In the genomic region with DNA sequence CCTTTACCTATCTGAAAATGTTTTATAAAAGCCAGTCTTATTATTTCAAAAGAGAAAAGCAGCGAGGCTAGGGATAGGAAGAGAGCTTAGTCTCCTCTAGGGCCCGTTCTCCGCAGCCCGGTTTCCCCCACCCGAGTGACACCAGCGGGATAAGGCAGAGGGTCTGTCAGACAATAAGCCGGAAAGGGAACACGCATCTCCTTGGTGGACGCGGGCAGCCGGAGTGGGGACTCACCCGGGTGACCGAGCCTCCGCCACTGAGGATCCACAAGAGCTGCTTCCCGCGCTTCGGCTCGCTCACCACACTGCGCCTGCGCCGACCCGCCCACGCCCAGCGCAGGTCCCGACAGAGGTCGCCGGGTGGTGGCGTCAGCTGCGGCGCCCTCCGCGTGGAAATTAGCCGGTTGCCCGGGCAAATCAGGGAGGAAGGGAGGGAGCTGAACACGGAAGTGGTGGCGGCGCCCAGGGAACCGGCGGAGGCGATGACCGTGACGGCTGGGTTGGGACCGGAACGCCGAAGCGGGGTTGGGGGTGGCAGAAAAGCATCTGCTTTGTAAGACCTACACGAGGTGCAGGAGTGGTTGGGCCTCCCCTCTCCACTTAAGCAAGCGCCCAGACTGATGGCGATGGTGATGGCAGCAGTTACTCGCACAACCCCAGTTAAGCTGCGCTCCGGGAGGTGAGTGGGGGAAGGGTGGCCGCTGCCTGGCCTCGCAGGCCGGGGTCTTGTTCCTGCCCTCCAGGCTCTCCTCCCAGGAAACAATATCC, we compare ENCODE assay signal across 1 cellular context.
A peak's percentile ranks its signal among the peaks of the same experiment; 100 is the strongest.
TF ChIP-seq lines count a peak whose summit lies in the region.

A gene with protein sequence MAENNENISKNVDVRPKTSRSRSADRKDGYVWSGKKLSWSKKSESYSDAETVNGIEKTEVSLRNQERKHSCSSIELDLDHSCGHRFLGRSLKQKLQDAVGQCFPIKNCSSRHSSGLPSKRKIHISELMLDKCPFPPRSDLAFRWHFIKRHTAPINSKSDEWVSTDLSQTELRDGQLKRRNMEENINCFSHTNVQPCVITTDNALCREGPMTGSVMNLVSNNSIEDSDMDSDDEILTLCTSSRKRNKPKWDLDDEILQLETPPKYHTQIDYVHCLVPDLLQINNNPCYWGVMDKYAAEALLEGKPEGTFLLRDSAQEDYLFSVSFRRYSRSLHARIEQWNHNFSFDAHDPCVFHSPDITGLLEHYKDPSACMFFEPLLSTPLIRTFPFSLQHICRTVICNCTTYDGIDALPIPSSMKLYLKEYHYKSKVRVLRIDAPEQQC (plus strand): TSS at position 444 of the 768 bp plus-strand sequence. CDS start 15,806 bp downstream, outside the sequence.
A gene with protein sequence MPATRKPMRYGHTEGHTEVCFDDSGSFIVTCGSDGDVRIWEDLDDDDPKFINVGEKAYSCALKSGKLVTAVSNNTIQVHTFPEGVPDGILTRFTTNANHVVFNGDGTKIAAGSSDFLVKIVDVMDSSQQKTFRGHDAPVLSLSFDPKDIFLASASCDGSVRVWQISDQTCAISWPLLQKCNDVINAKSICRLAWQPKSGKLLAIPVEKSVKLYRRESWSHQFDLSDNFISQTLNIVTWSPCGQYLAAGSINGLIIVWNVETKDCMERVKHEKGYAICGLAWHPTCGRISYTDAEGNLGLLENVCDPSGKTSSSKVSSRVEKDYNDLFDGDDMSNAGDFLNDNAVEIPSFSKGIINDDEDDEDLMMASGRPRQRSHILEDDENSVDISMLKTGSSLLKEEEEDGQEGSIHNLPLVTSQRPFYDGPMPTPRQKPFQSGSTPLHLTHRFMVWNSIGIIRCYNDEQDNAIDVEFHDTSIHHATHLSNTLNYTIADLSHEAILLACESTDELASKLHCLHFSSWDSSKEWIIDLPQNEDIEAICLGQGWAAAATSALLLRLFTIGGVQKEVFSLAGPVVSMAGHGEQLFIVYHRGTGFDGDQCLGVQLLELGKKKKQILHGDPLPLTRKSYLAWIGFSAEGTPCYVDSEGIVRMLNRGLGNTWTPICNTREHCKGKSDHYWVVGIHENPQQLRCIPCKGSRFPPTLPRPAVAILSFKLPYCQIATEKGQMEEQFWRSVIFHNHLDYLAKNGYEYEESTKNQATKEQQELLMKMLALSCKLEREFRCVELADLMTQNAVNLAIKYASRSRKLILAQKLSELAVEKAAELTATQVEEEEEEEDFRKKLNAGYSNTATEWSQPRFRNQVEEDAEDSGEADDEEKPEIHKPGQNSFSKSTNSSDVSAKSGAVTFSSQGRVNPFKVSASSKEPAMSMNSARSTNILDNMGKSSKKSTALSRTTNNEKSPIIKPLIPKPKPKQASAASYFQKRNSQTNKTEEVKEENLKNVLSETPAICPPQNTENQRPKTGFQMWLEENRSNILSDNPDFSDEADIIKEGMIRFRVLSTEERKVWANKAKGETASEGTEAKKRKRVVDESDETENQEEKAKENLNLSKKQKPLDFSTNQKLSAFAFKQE (minus strand): TSS at position 307 of the 768 bp plus-strand sequence. CDS start 312 bp downstream, outside the sequence.

TF ChIP-seq in K562, 482 proteins besides CTCF, POLR2A, EP300 and RAD21 (continued from another document and continues in another):
- TF ChIP-seq, protein P1, sequence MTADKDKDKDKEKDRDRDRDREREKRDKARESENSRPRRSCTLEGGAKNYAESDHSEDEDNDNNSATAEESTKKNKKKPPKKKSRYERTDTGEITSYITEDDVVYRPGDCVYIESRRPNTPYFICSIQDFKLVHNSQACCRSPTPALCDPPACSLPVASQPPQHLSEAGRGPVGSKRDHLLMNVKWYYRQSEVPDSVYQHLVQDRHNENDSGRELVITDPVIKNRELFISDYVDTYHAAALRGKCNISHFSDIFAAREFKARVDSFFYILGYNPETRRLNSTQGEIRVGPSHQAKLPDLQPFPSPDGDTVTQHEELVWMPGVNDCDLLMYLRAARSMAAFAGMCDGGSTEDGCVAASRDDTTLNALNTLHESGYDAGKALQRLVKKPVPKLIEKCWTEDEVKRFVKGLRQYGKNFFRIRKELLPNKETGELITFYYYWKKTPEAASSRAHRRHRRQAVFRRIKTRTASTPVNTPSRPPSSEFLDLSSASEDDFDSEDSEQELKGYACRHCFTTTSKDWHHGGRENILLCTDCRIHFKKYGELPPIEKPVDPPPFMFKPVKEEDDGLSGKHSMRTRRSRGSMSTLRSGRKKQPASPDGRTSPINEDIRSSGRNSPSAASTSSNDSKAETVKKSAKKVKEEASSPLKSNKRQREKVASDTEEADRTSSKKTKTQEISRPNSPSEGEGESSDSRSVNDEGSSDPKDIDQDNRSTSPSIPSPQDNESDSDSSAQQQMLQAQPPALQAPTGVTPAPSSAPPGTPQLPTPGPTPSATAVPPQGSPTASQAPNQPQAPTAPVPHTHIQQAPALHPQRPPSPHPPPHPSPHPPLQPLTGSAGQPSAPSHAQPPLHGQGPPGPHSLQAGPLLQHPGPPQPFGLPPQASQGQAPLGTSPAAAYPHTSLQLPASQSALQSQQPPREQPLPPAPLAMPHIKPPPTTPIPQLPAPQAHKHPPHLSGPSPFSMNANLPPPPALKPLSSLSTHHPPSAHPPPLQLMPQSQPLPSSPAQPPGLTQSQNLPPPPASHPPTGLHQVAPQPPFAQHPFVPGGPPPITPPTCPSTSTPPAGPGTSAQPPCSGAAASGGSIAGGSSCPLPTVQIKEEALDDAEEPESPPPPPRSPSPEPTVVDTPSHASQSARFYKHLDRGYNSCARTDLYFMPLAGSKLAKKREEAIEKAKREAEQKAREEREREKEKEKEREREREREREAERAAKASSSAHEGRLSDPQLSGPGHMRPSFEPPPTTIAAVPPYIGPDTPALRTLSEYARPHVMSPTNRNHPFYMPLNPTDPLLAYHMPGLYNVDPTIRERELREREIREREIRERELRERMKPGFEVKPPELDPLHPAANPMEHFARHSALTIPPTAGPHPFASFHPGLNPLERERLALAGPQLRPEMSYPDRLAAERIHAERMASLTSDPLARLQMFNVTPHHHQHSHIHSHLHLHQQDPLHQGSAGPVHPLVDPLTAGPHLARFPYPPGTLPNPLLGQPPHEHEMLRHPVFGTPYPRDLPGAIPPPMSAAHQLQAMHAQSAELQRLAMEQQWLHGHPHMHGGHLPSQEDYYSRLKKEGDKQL (CRISPR knock-in tag; IDR thresholded peaks at IDR 0.05; ENCODE audit: borderline replicate concordance) = no peak
- TF ChIP-seq CEBPG (CRISPR knock-in tag; IDR thresholded peaks at IDR 0.05) (peak; percentile 44; the same call in 1 of the 2 replicates), CEBPG (tag; conservative IDR thresholded peaks at IDR 0.05 in 1 of 2, IDR thresholded peaks at IDR 0.05 in 1 of 2) (no peak), NR2C2 (CRISPR knock-in tag; IDR thresholded peaks at IDR 0.05) (peak; percentile 72; the same call in 1 of the 2 replicates), NR2C2 (tag; IDR thresholded peaks at IDR 0.05) (peak; percentile 82), ILF3 (IDR thresholded peaks at IDR 0.05; ENCODE audit: borderline replicate concordance) (no peak), CREB1 (IDR thresholded peaks at IDR 0.05) (peak; percentile 97), CREB1 (CRISPR knock-in tag; IDR thresholded peaks at IDR 0.05) (peak; percentile 96), HNRNPLL (IDR thresholded peaks at IDR 0.05; ENCODE audit: low read depth, low read length, poor library complexity, severe bottlenecking) (peak; percentile 75), SIN3B (IDR thresholded peaks at IDR 0.05; ENCODE audit: low read depth) (peak; percentile 81), ATF7 (IDR thresholded peaks at IDR 0.05) (peak; percentile 80), HDAC1 (IDR thresholded peaks at IDR 0.05) (peak in 1 of 2 experiments; percentile 93; a peak in 2 of 4 replicates)
- TF ChIP-seq, protein P2, sequence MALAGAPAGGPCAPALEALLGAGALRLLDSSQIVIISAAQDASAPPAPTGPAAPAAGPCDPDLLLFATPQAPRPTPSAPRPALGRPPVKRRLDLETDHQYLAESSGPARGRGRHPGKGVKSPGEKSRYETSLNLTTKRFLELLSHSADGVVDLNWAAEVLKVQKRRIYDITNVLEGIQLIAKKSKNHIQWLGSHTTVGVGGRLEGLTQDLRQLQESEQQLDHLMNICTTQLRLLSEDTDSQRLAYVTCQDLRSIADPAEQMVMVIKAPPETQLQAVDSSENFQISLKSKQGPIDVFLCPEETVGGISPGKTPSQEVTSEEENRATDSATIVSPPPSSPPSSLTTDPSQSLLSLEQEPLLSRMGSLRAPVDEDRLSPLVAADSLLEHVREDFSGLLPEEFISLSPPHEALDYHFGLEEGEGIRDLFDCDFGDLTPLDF (CRISPR knock-in tag; IDR thresholded peaks at IDR 0.05) = peak; percentile 90
- TF ChIP-seq, protein P3, sequence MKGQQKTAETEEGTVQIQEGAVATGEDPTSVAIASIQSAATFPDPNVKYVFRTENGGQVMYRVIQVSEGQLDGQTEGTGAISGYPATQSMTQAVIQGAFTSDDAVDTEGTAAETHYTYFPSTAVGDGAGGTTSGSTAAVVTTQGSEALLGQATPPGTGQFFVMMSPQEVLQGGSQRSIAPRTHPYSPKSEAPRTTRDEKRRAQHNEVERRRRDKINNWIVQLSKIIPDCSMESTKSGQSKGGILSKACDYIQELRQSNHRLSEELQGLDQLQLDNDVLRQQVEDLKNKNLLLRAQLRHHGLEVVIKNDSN (CRISPR knock-in tag; IDR thresholded peaks at IDR 0.05) = peak; percentile 57
- TF ChIP-seq, protein P4, sequence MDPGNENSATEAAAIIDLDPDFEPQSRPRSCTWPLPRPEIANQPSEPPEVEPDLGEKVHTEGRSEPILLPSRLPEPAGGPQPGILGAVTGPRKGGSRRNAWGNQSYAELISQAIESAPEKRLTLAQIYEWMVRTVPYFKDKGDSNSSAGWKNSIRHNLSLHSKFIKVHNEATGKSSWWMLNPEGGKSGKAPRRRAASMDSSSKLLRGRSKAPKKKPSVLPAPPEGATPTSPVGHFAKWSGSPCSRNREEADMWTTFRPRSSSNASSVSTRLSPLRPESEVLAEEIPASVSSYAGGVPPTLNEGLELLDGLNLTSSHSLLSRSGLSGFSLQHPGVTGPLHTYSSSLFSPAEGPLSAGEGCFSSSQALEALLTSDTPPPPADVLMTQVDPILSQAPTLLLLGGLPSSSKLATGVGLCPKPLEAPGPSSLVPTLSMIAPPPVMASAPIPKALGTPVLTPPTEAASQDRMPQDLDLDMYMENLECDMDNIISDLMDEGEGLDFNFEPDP (CRISPR knock-in tag; IDR thresholded peaks at IDR 0.05) = no peak
- TF ChIP-seq, protein P5, sequence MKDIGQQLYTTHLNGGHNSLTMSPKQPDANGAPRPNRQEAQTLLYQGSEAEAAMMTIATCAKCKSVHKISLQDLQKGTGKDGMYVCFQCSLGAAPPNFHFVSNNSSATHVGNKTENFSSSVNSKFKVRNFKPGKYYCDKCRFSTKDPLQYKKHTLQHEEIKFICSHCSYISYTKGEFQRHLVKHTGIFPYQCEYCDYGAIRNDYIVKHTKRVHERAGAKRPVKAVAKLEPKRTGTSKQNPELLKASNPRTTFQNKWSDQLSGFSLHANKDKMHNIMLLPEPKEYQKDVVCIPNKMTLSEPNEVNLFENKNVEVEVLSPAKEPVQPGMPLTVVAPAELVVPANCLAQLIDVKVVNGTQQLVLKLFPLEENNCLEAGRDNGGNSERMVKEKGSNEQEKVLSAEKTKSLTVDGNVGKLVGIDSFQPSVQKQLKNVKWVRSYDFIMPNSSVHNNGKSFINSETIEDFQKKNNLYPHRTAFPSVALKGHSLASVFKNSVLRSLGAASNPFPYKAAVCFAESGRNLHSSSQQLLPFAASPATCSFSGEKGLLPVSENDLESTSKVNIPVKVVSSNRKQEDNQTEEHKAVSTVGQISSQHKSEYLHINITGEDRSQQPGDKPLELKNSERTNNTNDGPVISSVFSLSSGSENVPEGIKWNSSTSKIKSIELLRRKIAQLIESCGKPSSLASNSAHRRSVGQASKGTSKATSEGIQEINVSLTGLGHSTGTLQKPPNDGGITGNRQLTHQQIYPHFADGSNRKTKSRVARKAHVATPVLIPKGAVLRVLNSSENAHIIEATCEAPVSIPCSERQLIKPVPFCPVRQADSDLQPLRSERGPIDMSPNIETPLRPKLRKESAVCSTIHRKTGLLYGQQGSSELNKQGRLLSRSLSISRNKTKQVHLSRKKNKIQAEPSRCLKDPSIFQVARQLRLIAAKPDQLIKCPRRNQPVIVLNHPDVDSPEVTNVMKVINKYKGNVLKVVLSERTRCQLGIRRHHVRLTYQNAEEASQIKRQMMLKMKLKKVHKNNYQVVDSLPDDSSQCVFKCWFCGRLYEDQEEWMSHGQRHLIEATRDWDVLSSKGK (CRISPR knock-in tag; IDR thresholded peaks at IDR 0.05) = no peak
- TF ChIP-seq, protein P6, sequence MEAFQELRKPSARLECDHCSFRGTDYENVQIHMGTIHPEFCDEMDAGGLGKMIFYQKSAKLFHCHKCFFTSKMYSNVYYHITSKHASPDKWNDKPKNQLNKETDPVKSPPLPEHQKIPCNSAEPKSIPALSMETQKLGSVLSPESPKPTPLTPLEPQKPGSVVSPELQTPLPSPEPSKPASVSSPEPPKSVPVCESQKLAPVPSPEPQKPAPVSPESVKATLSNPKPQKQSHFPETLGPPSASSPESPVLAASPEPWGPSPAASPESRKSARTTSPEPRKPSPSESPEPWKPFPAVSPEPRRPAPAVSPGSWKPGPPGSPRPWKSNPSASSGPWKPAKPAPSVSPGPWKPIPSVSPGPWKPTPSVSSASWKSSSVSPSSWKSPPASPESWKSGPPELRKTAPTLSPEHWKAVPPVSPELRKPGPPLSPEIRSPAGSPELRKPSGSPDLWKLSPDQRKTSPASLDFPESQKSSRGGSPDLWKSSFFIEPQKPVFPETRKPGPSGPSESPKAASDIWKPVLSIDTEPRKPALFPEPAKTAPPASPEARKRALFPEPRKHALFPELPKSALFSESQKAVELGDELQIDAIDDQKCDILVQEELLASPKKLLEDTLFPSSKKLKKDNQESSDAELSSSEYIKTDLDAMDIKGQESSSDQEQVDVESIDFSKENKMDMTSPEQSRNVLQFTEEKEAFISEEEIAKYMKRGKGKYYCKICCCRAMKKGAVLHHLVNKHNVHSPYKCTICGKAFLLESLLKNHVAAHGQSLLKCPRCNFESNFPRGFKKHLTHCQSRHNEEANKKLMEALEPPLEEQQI (IDR thresholded peaks at IDR 0.05) = 0 out of 2 replicates have a peak, but pooled peaks have one; percentile 17
- TF ChIP-seq, protein P7, sequence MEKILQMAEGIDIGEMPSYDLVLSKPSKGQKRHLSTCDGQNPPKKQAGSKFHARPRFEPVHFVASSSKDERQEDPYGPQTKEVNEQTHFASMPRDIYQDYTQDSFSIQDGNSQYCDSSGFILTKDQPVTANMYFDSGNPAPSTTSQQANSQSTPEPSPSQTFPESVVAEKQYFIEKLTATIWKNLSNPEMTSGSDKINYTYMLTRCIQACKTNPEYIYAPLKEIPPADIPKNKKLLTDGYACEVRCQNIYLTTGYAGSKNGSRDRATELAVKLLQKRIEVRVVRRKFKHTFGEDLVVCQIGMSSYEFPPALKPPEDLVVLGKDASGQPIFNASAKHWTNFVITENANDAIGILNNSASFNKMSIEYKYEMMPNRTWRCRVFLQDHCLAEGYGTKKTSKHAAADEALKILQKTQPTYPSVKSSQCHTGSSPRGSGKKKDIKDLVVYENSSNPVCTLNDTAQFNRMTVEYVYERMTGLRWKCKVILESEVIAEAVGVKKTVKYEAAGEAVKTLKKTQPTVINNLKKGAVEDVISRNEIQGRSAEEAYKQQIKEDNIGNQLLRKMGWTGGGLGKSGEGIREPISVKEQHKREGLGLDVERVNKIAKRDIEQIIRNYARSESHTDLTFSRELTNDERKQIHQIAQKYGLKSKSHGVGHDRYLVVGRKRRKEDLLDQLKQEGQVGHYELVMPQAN (IDR thresholded peaks at IDR 0.05; ENCODE audit: borderline replicate concordance) = peak; percentile 96
